ENCODE assay signal across 9 cellular contexts in genomic region chr1:1907098-1907736, GRCh38. TPM values are rescaled to one million over a fixed set of nuclear protein-coding genes. Genes with fewer than 3 reads are reported as not detected.
DNase-seq lines count a peak whose midpoint lies in the region; ATAC-seq, FAIRE-seq and TF ChIP-seq lines count a peak whose summit lies in the region.
"Had no signal": no experiment of that assay in that cellular context is flagged by ENCODE, and none has a peak within 500 bp of the region (broad histone marks: within the 10 kb centered on the region; RNA-seq: fewer than 3 reads in every experiment).

No MANE protein-coding gene starts in this region.

- H4K20me1 ChIP-seq in IMR-90 (ENCODE audit: insufficient read depth, low read length), result peaks cover 6% of the 10 kb centered on the region; the same call in 1 of the 2 replicates
- H4K20me1 ChIP-seq in GM12878 (ENCODE audit: control insufficient read depth, insufficient read depth), result no peaks in the 10 kb centered on the region

- no peak overlapping the region for H2BK20ac ChIP-seq in IMR-90 (ENCODE audit: low read depth, low read length)

- no peak overlapping the region; the same call in 2 of the 3 replicates for H2BK15ac ChIP-seq in IMR-90 (ENCODE audit: low read depth, low read length)

- no peak overlapping the region for H4K91ac ChIP-seq in IMR-90 (ENCODE audit: insufficient read depth, low read depth, low read length)

- H3K27ac Mint-ChIP-seq in immature natural killer cell, result no peak overlapping the region

- no peak overlapping the region for H3K9ac ChIP-seq in IMR-90 (ENCODE audit: low read depth, low read length)
- no peak overlapping the region for H3K9ac ChIP-seq in GM12878 (ENCODE audit: control insufficient read depth, insufficient read depth, low read length)

- H4K8ac ChIP-seq in IMR-90 (ENCODE audit: low read depth in 2 of 2, low read length in 2 of 2), result no peak overlapping the region

- H3K9me3 ChIP-seq in IMR-90 (ENCODE audit: control insufficient read depth, insufficient read depth, low read length), result peaks cover 3% of the 10 kb centered on the region; the same call in 1 of the 2 replicates
- H3K9me3 ChIP-seq in GM12878 (replicated peaks; ENCODE audit: control insufficient read depth, insufficient read depth, low read length), result no peaks in the 10 kb centered on the region; the same call in 2 of the 3 replicates
- H3K9me3 ChIP-seq in ovary, result no peaks in the 10 kb centered on the region

- H3K27me3 Mint-ChIP-seq in immature natural killer cell (ENCODE audit: low read depth in 3 of 3), result peaks cover 3 to 11% (median 5%) of the 10 kb centered on the region in 3 donors

- no peak overlapping the region; the same call in 1 of the 2 replicates for H3K23ac ChIP-seq in IMR-90 (ENCODE audit: low read depth, low read length)

- in situ Hi-C loops in IMR-90 (cut with MboI; ENCODE audit: low sequenced_read_pairs) (loop anchor here (10.0 kb wide), 1 partner anchor 122 kb away; no protein-coding TSS in a partner anchor), GM12878 (cut with MboI) (loop anchor here (10.0 kb wide), 1 partner anchor 122 kb away; no protein-coding TSS in a partner anchor)

- H3K36me3 Mint-ChIP-seq in immature natural killer cell, result no peaks in the 10 kb centered on the region

- RAD21 ChIA-PET in GM12878 (lab: Charles Lee; ENCODE audit: unreplicated experiment), result interaction anchor here (1.0 to 5.1 kb wide), 5 partner anchors 10 to 130 kb away, joined by 3 to 33 read pairs (median 17); no protein-coding TSS in a partner anchor

- no peak overlapping the region for H3K56ac ChIP-seq in IMR-90 (ENCODE audit: extremely low read depth, insufficient read depth, low read length)

- no peak overlapping the region for H3K4me3 Mint-ChIP-seq in immature natural killer cell

- H3K9me1 ChIP-seq in IMR-90 (ENCODE audit: insufficient read depth, low read length), result peaks cover 2% of the 10 kb centered on the region; the same call in 1 of the 2 replicates

- SMC1A ChIA-PET in GM12878 (lab: Charles Lee; ENCODE audit: uncharacterized antibody, unreplicated experiment), result interaction anchor here (0.9 to 3.8 kb wide), 5 partner anchors 9 to 130 kb away, joined by 3 to 15 read pairs (median 10); no protein-coding TSS in a partner anchor

- no peak overlapping the region; the same call in 1 of the 2 replicates for H3K4ac ChIP-seq in IMR-90 (ENCODE audit: low read depth, low read length)

- no peak overlapping the region for H4K5ac ChIP-seq in IMR-90 (ENCODE audit: low read depth, low read length)

- H2BK5ac ChIP-seq in IMR-90 (ENCODE audit: low read depth, low read length, poor library complexity, severe bottlenecking), result peak overlapping the region; percentile 2

- H3K4me1 Mint-ChIP-seq in immature natural killer cell, result peaks cover 17 to 18% of the 10 kb centered on the region in 2 donors

- H3K4me1 ChIP-seq in IMR-90 (ENCODE audit: control insufficient read depth, insufficient read depth, low read length) (peaks cover 4% of the 10 kb centered on the region), GM12878 (ENCODE audit: control insufficient read depth, insufficient read depth, low read length) (peaks cover 22% of the 10 kb centered on the region), ovary (ENCODE audit: insufficient read depth) (peaks cover 4% of the 10 kb centered on the region)

- no peak for ATAC-seq in IMR-90 (ENCODE audit: low read depth)
- peak; percentile 58 for ATAC-seq in GM12878

- H2AFZ ChIP-seq in IMR-90 (replicated peaks; ENCODE audit: low read length, poor library complexity), result peak overlapping the region; percentile 27
- no peak overlapping the region; the same call in 1 of the 2 replicates for H2AFZ ChIP-seq in GM12878 (ENCODE audit: control insufficient read depth, low read depth, low read length)

- no peaks in the 10 kb centered on the region for H3K9me3 Mint-ChIP-seq in immature natural killer cell

- 86% methylated on average over 6 of the region's 8 CpGs; no CpG with 5 or more reads in 1 of the 2 experiments for WGBS in IMR-90 (ENCODE audit: extremely low coverage in 2 of 2, insufficient read length in 1 of 2), 2 experiments
- 48% methylated on average over 8 of the region's 8 CpGs for WGBS in GM12878 (ENCODE audit: insufficient coverage, insufficient replicate concordance, low lambda C conversion rate, missing lambda C conversion rate)
- 70 to 81% (median 78%) methylated on average over 5 to 8 of the region's 8 CpGs for WGBS in ovary, 3 donors

- H2AK5ac ChIP-seq in IMR-90 (ENCODE audit: low read depth, low read length), result peak overlapping the region; percentile 43; the same call in 1 of the 2 replicates

- intact Hi-C loops in IMR-90 (cut with micrococcal nuclease), result loop anchor here (2.0 to 10.0 kb wide), 2 partner anchors 118 to 332 kb away; partner anchors contain the start of gene SSU72
- intact Hi-C loops in GM12878 (cut with micrococcal nuclease; ENCODE audit: unreplicated experiment), result loop anchor here (5.0 kb wide), 2 partner anchors 80 to 105 kb away; no protein-coding TSS in a partner anchor
- intact Hi-C loops in ovary (cut with DNase I), result loop anchor here in 1 of 4 donors (5.0 kb wide), 1 partner anchor 125 kb away; no protein-coding TSS in a partner anchor

- TF ChIP-seq EP300 in GM12878 (IDR thresholded peaks at IDR 0.05; ENCODE audit: borderline replicate concordance in 1 of 2, control insufficient read depth in 1 of 2, low read depth in 2 of 2, low read length in 2 of 2), result peak in 1 of 2 experiments; percentile 63; a peak in 2 of 4 replicates
- no peak for TF ChIP-seq EP300 in ovary (IDR thresholded peaks at IDR 0.05)

- peaks cover 0 to 30% of the 10 kb centered on the region in 2 experiments; a peak in 2 of 4 replicates for H3K79me1 ChIP-seq in IMR-90 (ENCODE audit: low read depth in 1 of 2, low read length in 2 of 2)

- no TSS peak for BruUV-seq in IMR-90 (replicated peaks; lab: Mats Ljungman, UMichigan)
- BruUV-seq in GM12878 (replicated peaks; lab: Mats Ljungman, UMichigan), result no TSS peak

- H3K27me3 ChIP-seq in IMR-90 (ENCODE audit: control insufficient read depth, insufficient read depth, low read length) (no peaks in the 10 kb centered on the region), GM12878 (replicated peaks in 1 of 2; ENCODE audit: control insufficient read depth in 2 of 2, insufficient read depth in 2 of 2, low read length in 1 of 2) (no peaks in the 10 kb centered on the region), ovary (no peaks in the 10 kb centered on the region)

- peak overlapping the region; percentile 90 for H2AK9ac ChIP-seq in IMR-90 (replicated peaks; ENCODE audit: low read depth, low read length, poor library complexity)

- CTCF ChIA-PET in GM10248 (lab: Yijun Ruan, JAX) (interaction anchor here (0.6 to 5.0 kb wide), 7 partner anchors 10 to 161 kb away, joined by 3 to 72 read pairs (median 3); no protein-coding TSS in a partner anchor), IMR-90 (lab: Yijun Ruan, JAX) (interaction anchor here (0.6 to 1.5 kb wide), 2 partner anchors 16 to 21 kb away, joined by 3 to 6 read pairs; no protein-coding TSS in a partner anchor), GM12878 (lab: Yijun Ruan, JAX) (interaction anchor here (0.7 to 3.2 kb wide), 16 partner anchors 8 to 127 kb away, joined by 3 to 26 read pairs (median 7); no protein-coding TSS in a partner anchor)

- H2BK120ac ChIP-seq in IMR-90 (ENCODE audit: low read depth, low read length), result no peak overlapping the region

- H3K27ac ChIP-seq in IMR-90 (ENCODE audit: insufficient read depth, low read length) (peak overlapping the region; percentile 31; the same call in 1 of the 2 replicates), GM12878 (ENCODE audit: control insufficient read depth, insufficient read depth) (0 out of 2 replicates have a peak overlapping the region, but pooled peaks have one; percentile 10), ovary (peak overlapping the region in 1 of 2 donors; percentile 18)

- FAIRE-seq in GM12878 (lab: Jason Lieb, UNC), result no peak

- H3K14ac ChIP-seq in IMR-90 (replicated peaks; ENCODE audit: low read depth, low read length), result no peak overlapping the region

- no peak overlapping the region for H3K4me2 ChIP-seq in IMR-90 (ENCODE audit: low read depth, low read length)
- H3K4me2 ChIP-seq in GM12878 (ENCODE audit: control insufficient read depth, insufficient read depth), result peak overlapping the region; percentile 98

- H3K4me3 ChIP-seq in IMR-90 (ENCODE audit: insufficient read depth, low read depth, low read length), result no peak overlapping the region
- H3K4me3 ChIP-seq in GM12878, result no peak overlapping the region
- H3K4me3 ChIP-seq in ovary, result no peak overlapping the region

- H3K79me2 ChIP-seq in GM12878 (ENCODE audit: control insufficient read depth, insufficient read depth, low read length), result no peaks in the 10 kb centered on the region

- no peak for TF ChIP-seq POLR2A in IMR-90 (IDR thresholded peaks at IDR 0.05; ENCODE audit: low read depth, low read length)
- peak; percentile 30; the same call in 1 of the 2 replicates for TF ChIP-seq POLR2A in GM12878 (IDR thresholded peaks at IDR 0.05; ENCODE audit: low read depth, low read length)
- no peak for TF ChIP-seq POLR2A in ovary (IDR thresholded peaks at IDR 0.05)

- H3K18ac ChIP-seq in IMR-90 (ENCODE audit: low read depth, low read length), result no peak overlapping the region

- POLR2A ChIA-PET in GM10248 (lab: Yijun Ruan, JAX) (no interaction called here), IMR-90 (lab: Charles Lee; ENCODE audit: unreplicated experiment) (no interaction called here), GM12878 (lab: Charles Lee) (interaction anchor here (0.5 to 3.0 kb wide), 4 partner anchors 8 to 131 kb away, joined by 4 to 14 read pairs (median 7); partner anchors contain the start of gene NADK)

- TF ChIP-seq RAD21 in IMR-90 (IDR thresholded peaks at IDR 0.05; ENCODE audit: low read length), result no peak
- no peak for TF ChIP-seq RAD21 in GM12878 (IDR thresholded peaks at IDR 0.05; ENCODE audit: insufficient read depth, low read depth, low read length)

- DNase-seq in GM10248 (ENCODE audit: extremely low spot score), result peak; percentile 59
- no peak for DNase-seq in IMR-90
- DNase-seq in GM12878 (ENCODE audit: low read depth, low spot score), result peak; percentile 46
- DNase-seq in ovary, result peak in 4 of 5 donors; percentile 30 to 61 (median 58)
- no peak for DNase-seq in immature natural killer cell
- no peak for DNase-seq in NCI-H510A treated with DMSO at 0.1 percent for 48 hours (lab: John Stamatoyannopoulos, UW)
- no peak for DNase-seq in SKM-1 treated with dmso at 0.1 percent for 144 hours (lab: John Stamatoyannopoulos, UW; ENCODE audit: unreplicated experiment)
- DNase-seq: stimulated activated CD4-positive, alpha-beta T cell treated with anti-CD3 and anti-CD28 coated beads, Interleukin-1b, Interleukin-23, amount 100 ng/mL, for 48 hours had no signal

- TF ChIP-seq CTCF in GM10248 (IDR thresholded peaks at IDR 0.05; ENCODE audit: control extremely low read depth, extremely low read depth, low read depth, missing control alignments), result no peak
- TF ChIP-seq CTCF in IMR-90 (conservative IDR thresholded peaks at IDR 0.05; ENCODE audit: low read depth, low read length), result no peak
- TF ChIP-seq CTCF in GM12878 (IDR thresholded peaks at IDR 0.05 in 2 of 3, conservative IDR thresholded peaks at IDR 0.05 in 1 of 3; ENCODE audit: control insufficient read depth in 2 of 3, extremely low read depth in 1 of 3, insufficient read depth in 1 of 3, low read depth in 3 of 3, low read length in 3 of 3), result no peak
- no peak for TF ChIP-seq CTCF in ovary (IDR thresholded peaks at IDR 0.05)

- no peaks in the 10 kb centered on the region for H3K36me3 ChIP-seq in IMR-90 (ENCODE audit: control insufficient read depth, insufficient read depth, low read length)
- no peaks in the 10 kb centered on the region for H3K36me3 ChIP-seq in GM12878 (ENCODE audit: control insufficient read depth in 2 of 2, insufficient read depth in 2 of 2, low read length in 1 of 2)
- H3K36me3 ChIP-seq in ovary, result no peaks in the 10 kb centered on the region

- dilution Hi-C loops in IMR-90 (cut with HindIII; ENCODE audit: low sequenced_read_pairs, unreplicated experiment), result no loop called here

RNA-seq across cellular contexts. Expression of gene CALML6, which starts 7.8 kb away (rescaled TPM):
- not detected in 2 replicates for total RNA-seq in IMR-90 (2012; rRNA removed)
- polyA plus RNA-seq in IMR-90 (2012; rRNA removed), result 0.52 and 0.91 TPM in 2 replicates
- not detected in 2 replicates for polyA plus RNA-seq in IMR-90 (2012; cell fraction: cytosol; rRNA removed)
- 10.0 and 15.0 TPM in 2 replicates for polyA plus RNA-seq in IMR-90 (2012; cell fraction: nucleus; rRNA removed; ENCODE audit: low replicate concordance)
- total RNA-seq in GM12878 (2013; cell fraction: nucleolus; rRNA removed), result 0.40 TPM in 1 of 2 replicates, not detected in the other
- 0.11 and 1.3 TPM in 2 replicates for total RNA-seq in GM12878 (2014; rRNA removed)
- 0.31 TPM in 1 of 2 replicates, not detected in the other for total RNA-seq in GM12878 (2014; rRNA removed; fragmentation: Illumina TruSeq; extraction: Trizol)
- 0.21 TPM in 1 of 2 replicates, not detected in the other for total RNA-seq in GM12878 (2021)
- not detected for polyA plus RNA-seq in GM12878 (2011; ENCODE audit: low read depth)
- 0.07 and 0.29 TPM in 2 replicates for polyA plus RNA-seq in GM12878 (2011; rRNA removed)
- 0.22 TPM in 1 of 2 replicates, not detected in the other for polyA plus RNA-seq in GM12878 (2011; cell fraction: cytosol; rRNA removed)
- polyA plus RNA-seq in GM12878 (2011; cell fraction: nucleus; rRNA removed), result 0.78 and 1.7 TPM in 2 replicates
- polyA plus RNA-seq in GM12878 (2012), result 0.11 and 0.42 TPM in 2 replicates
- 0.09 TPM in 1 of 2 replicates, not detected in the other for polyA plus RNA-seq in GM12878 (2014; fragmentation: Illumina TruSeq; extraction: Trizol)
- polyA plus RNA-seq in GM12878 (2014; fragmentation: Nextera tagmentation; extraction: Ambion mirVana), result not detected
- polyA plus RNA-seq in GM12878 (2014; rRNA removed), result 0.42 TPM in 1 of 2 replicates, not detected in the other
- not detected for polyA plus RNA-seq in GM12878 (2016; fragmentation: Nextera tagmentation; extraction: Ambion mirVana)
- not detected in 2 replicates for polyA minus RNA-seq in GM12878 (2011; rRNA and poly(A)+ RNA removed)
- polyA minus RNA-seq in GM12878 (2011; cell fraction: cytosol; rRNA and poly(A)+ RNA removed), result not detected in 2 replicates
- not detected in 2 replicates for polyA minus RNA-seq in GM12878 (2011; cell fraction: nucleus; rRNA and poly(A)+ RNA removed)
- under 1 TPM in 6 of 7 donors, not detected in 1; 0.10 to 0.43 (median 0.14) TPM for total RNA-seq in ovary
- under 1 TPM in 1 of 2 donors, not detected in 1; 0.04 TPM for polyA plus RNA-seq in ovary
- polyA plus RNA-seq in immature natural killer cell, result not detected
- total RNA-seq: mononuclear cell had no signal

RNA-seq across cellular contexts. Expression of gene TMEM52, which starts 11.9 kb away (rescaled TPM):
- total RNA-seq in IMR-90 (2012; rRNA removed) (0.28 and 0.54 TPM in 2 replicates), GM12878 (2014; rRNA removed) (0.17 TPM in 1 of 2 replicates, not detected in the other), GM12878 (2014; rRNA removed; fragmentation: Illumina TruSeq; extraction: Trizol) (not detected in 2 replicates), GM12878 (2021) (not detected in 2 replicates), ovary (1 to 10 TPM; 1.6 to 3.3 (median 2.3) TPM)
- polyA plus RNA-seq in IMR-90 (2012; rRNA removed) (1.3 and 1.9 TPM in 2 replicates), GM12878 (2011; rRNA removed) (not detected in 2 replicates), GM12878 (2014; fragmentation: Illumina TruSeq; extraction: Trizol) (not detected in 2 replicates), GM12878 (2014; fragmentation: Nextera tagmentation; extraction: Ambion mirVana) (not detected), GM12878 (2014; rRNA removed) (0.18 TPM in 1 of 2 replicates, not detected in the other), GM12878 (2016; fragmentation: Nextera tagmentation; extraction: Ambion mirVana) (under 1 TPM; 0.24 to 0.33 TPM), ovary (1 to 10 TPM in 1 of 2 donors, under 1 TPM in 1; 0.42 to 1.4 TPM), immature natural killer cell (under 1 TPM in 1 of 3 donors, not detected in 2; 0.18 TPM)
- polyA plus RNA-seq in IMR-90 (2012; cell fraction: cytosol; rRNA removed), result 1.8 and 2.1 TPM in 2 replicates
- 2.5 and 5.0 TPM in 2 replicates for polyA plus RNA-seq in IMR-90 (2012; cell fraction: nucleus; rRNA removed; ENCODE audit: low replicate concordance)
- total RNA-seq in GM12878 (2013; cell fraction: nucleolus; rRNA removed), result not detected in 2 replicates
- polyA plus RNA-seq in GM12878 (2011; ENCODE audit: low read depth), result not detected
- polyA plus RNA-seq in GM12878 (2011; cell fraction: cytosol; rRNA removed), result 0.12 and 0.15 TPM in 2 replicates
- 0.16 TPM in 1 of 2 replicates, not detected in the other for polyA plus RNA-seq in GM12878 (2011; cell fraction: nucleus; rRNA removed)
- 0.18 and 0.24 TPM in 2 replicates for polyA plus RNA-seq in GM12878 (2012)
- 0.44 TPM in 1 of 2 replicates, not detected in the other for polyA minus RNA-seq in GM12878 (2011; rRNA and poly(A)+ RNA removed)
- polyA minus RNA-seq in GM12878 (2011; cell fraction: cytosol; rRNA and poly(A)+ RNA removed), result not detected in 2 replicates
- 0.24 TPM in 1 of 2 replicates, not detected in the other for polyA minus RNA-seq in GM12878 (2011; cell fraction: nucleus; rRNA and poly(A)+ RNA removed)

RNA-seq across cellular contexts. Expression of gene GNB1, which starts 16.3 kb away (rescaled TPM):
- total RNA-seq in IMR-90 (2012; rRNA removed) (73.5 and 74.7 TPM in 2 replicates), GM12878 (2014; rRNA removed) (64.8 and 68.2 TPM in 2 replicates), GM12878 (2014; rRNA removed; fragmentation: Illumina TruSeq; extraction: Trizol) (120 and 126 TPM in 2 replicates), GM12878 (2021) (324 and 335 TPM in 2 replicates), ovary (100 to 1,000 TPM in 6 of 7 donors, 10 to 100 TPM in 1; 92.9 to 314 (median 255) TPM)
- polyA plus RNA-seq in IMR-90 (2012; rRNA removed) (366 and 371 TPM in 2 replicates), GM12878 (2011; rRNA removed) (223 and 374 TPM in 2 replicates), GM12878 (2014; fragmentation: Illumina TruSeq; extraction: Trizol) (203 and 392 TPM in 2 replicates), GM12878 (2014; fragmentation: Nextera tagmentation; extraction: Ambion mirVana) (10 to 100 TPM; 41.0 to 53.7 TPM), GM12878 (2014; rRNA removed) (199 and 201 TPM in 2 replicates), GM12878 (2016; fragmentation: Nextera tagmentation; extraction: Ambion mirVana) (10 to 100 TPM; 23.0 to 49.1 TPM), ovary (100 to 1,000 TPM; 137 to 262 TPM), immature natural killer cell (100 to 1,000 TPM in 1 of 3 donors, 10 to 100 TPM in 2; 53.4 to 111 (median 98.7) TPM)
- 219 and 373 TPM in 2 replicates for polyA plus RNA-seq in IMR-90 (2012; cell fraction: cytosol; rRNA removed)
- polyA plus RNA-seq in IMR-90 (2012; cell fraction: nucleus; rRNA removed; ENCODE audit: low replicate concordance), result 315 and 343 TPM in 2 replicates
- 193 and 204 TPM in 2 replicates for total RNA-seq in GM12878 (2013; cell fraction: nucleolus; rRNA removed)
- polyA plus RNA-seq in GM12878 (2011; ENCODE audit: low read depth), result 145 TPM
- 336 and 348 TPM in 2 replicates for polyA plus RNA-seq in GM12878 (2011; cell fraction: cytosol; rRNA removed)
- polyA plus RNA-seq in GM12878 (2011; cell fraction: nucleus; rRNA removed), result 165 and 201 TPM in 2 replicates
- 179 and 196 TPM in 2 replicates for polyA plus RNA-seq in GM12878 (2012)
- polyA minus RNA-seq in GM12878 (2011; rRNA and poly(A)+ RNA removed), result 448 and 491 TPM in 2 replicates
- polyA minus RNA-seq in GM12878 (2011; cell fraction: cytosol; rRNA and poly(A)+ RNA removed), result 134 and 143 TPM in 2 replicates
- polyA minus RNA-seq in GM12878 (2011; cell fraction: nucleus; rRNA and poly(A)+ RNA removed), result 45.1 and 81.2 TPM in 2 replicates

Comparison
In these comparisons a context has a peak if more than half of its experiments do, and no peak if none do; other contexts are left out.
1. DNase-seq: peak in GM10248 (single experiment), GM12878 (single experiment) and ovary (4 of 5); none in IMR-90 (single experiment), immature natural killer cell (0 of 3), NCI-H510A treated with DMSO at 0.1 percent for 48 hours (single experiment) and SKM-1 treated with dmso at 0.1 percent for 144 hours (single experiment).